ENCODE assay signal across 8 cellular contexts in the genomic region with DNA sequence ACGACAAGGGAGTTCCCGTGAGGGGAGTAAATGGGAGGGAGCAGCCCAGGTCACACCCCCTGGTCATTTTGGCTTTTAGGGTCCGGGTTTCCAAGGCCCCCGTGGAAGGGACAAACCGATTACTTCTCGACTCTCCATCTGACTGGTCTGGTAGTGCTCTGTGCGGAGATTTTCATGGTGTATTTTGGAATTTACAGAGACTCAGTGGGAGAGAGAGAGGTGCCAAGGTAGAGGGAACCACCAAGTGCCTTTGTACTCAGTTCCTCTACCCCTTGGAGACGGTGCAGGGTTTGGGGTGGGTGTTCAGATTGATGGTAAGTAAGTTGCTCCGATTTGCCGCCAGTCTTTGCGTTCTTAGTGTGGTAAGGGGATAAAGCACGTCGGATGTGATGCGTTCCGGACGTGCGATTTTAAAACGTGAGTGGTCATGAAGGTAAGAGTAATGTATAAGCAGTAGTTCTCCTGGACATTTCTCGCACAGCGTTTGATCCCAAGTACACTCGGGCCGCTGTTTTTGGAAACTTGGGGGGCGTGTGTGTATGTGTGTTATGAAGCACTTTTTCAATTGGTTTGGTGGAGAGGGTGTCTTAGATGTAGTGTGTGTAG. TPM values are rescaled to one million over a fixed set of nuclear protein-coding genes. Genes with fewer than 3 reads are reported as not detected.
DNase-seq lines count a peak whose midpoint lies in the region; ATAC-seq, FAIRE-seq and TF ChIP-seq lines count a peak whose summit lies in the region.

No MANE protein-coding gene starts in this region.

- H3K4me1 ChIP-seq in A673 (ENCODE audit: insufficient read depth, low read length, poor library complexity, severe bottlenecking) (peaks cover 32% of the 10 kb centered on the region), keratinocyte (ENCODE audit: control insufficient read depth, extremely low read depth, insufficient read depth, low read length) (peaks cover 31% of the 10 kb centered on the region)

- POLR2A ChIA-PET in A673 (lab: Charles Lee; ENCODE audit: low non-redundant PET): no interaction called here

- H3F3A ChIP-seq in SU-DHL-6 (ENCODE audit: insufficient read depth): no peaks in the 10 kb centered on the region

- ATAC-seq in GM18517 (IDR thresholded peaks at IDR 0.05; ENCODE audit: unreplicated experiment) (peak; percentile 1), HG03521 (IDR thresholded peaks at IDR 0.05; ENCODE audit: unreplicated experiment) (peak; percentile 18), HG02840 (IDR thresholded peaks at IDR 0.05; ENCODE audit: low FRiP score, unreplicated experiment) (no peak)

- H3K9ac ChIP-seq in SU-DHL-6 (ENCODE audit: low read length) (peak overlapping the region; percentile 77), keratinocyte (ENCODE audit: control insufficient read depth, extremely low read depth, insufficient read depth, low read length) (peak overlapping the region; percentile 94)

- no peaks in the 10 kb centered on the region for H3K9me3 Mint-ChIP-seq in brain

- intact Hi-C loops in A673 (cut with micrococcal nuclease; ENCODE audit: unreplicated experiment): loop anchor here (10.0 kb wide), 1 partner anchor 181 kb away; no protein-coding TSS in a partner anchor

- H3K4me3 ChIP-seq in A673 (ENCODE audit: low read depth, low read length, poor library complexity, severe bottlenecking) (peak overlapping the region; percentile 86), SU-DHL-6 (ENCODE audit: insufficient read depth, low read length, poor library complexity, severe bottlenecking) (peak overlapping the region; percentile 65), keratinocyte (ENCODE audit: control insufficient read depth in 2 of 3, extremely low read depth in 1 of 3, insufficient read depth in 2 of 3, low read depth in 1 of 3, low read length in 3 of 3) (peak overlapping the region; percentile 76 to 98 (median 88))

- FAIRE-seq in keratinocyte (lab: Jason Lieb, UNC): no peak

- peak overlapping the region; percentile 95 to 100 (median 96) for H3K27ac Mint-ChIP-seq in brain

- H3K9me2 ChIP-seq in SU-DHL-6 (replicated peaks; ENCODE audit: insufficient read depth, low read length): no peaks in the 10 kb centered on the region

- BruUV-seq in A673 (replicated peaks; lab: Mats Ljungman, UMichigan): no TSS peak

- H3K36me3 ChIP-seq in A673 (ENCODE audit: insufficient read depth, low read length, poor library complexity, severe bottlenecking): no peaks in the 10 kb centered on the region
- peaks cover 8% of the 10 kb centered on the region; the same call in 1 of the 2 replicates for H3K36me3 ChIP-seq in SU-DHL-6 (ENCODE audit: low read length)
- peaks cover 0 to 4% of the 10 kb centered on the region in 2 experiments for H3K36me3 ChIP-seq in keratinocyte (ENCODE audit: control insufficient read depth in 2 of 2, extremely low read depth in 1 of 2, insufficient read depth in 2 of 2, low read length in 2 of 2)

- dilution Hi-C loops in keratinocyte (cut with MboI; ENCODE audit: extremely low pct_ligation_motif_present, low sequenced_read_pairs): no loop called here

- H3K27me3 ChIP-seq in A673 (replicated peaks; ENCODE audit: insufficient read depth, low read depth, low read length, poor library complexity): no peaks in the 10 kb centered on the region
- H3K27me3 ChIP-seq in SU-DHL-6 (ENCODE audit: low read length): no peaks in the 10 kb centered on the region
- H3K27me3 ChIP-seq in keratinocyte (ENCODE audit: control insufficient read depth, extremely low read depth, insufficient read depth, low read length): no peaks in the 10 kb centered on the region

- H3K27ac ChIP-seq in A673 (ENCODE audit: low read depth, low read length, poor library complexity, severe bottlenecking) (peak overlapping the region; percentile 94), SU-DHL-6 (ENCODE audit: low read depth, low read length) (peak overlapping the region; percentile 70), keratinocyte (ENCODE audit: control insufficient read depth, insufficient read depth, low read length) (peak overlapping the region; percentile 92)

- peak overlapping the region; percentile 59 for H2AFZ ChIP-seq in SU-DHL-6 (ENCODE audit: low read depth, low read length, severe bottlenecking)
- peak overlapping the region; percentile 34 for H2AFZ ChIP-seq in keratinocyte (ENCODE audit: control insufficient read depth, low read length)

- H3K9me3 ChIP-seq in A673 (ENCODE audit: low read depth, low read length, poor library complexity, severe bottlenecking) (no peaks in the 10 kb centered on the region), SU-DHL-6 (ENCODE audit: insufficient read depth, low read length) (no peaks in the 10 kb centered on the region), keratinocyte (ENCODE audit: control insufficient read depth, low read depth, low read length) (no peaks in the 10 kb centered on the region)

- peaks cover 57% of the 10 kb centered on the region for H3K4me1 Mint-ChIP-seq in brain

- peak overlapping the region; percentile 92 to 99 (median 96) for H3K4me3 Mint-ChIP-seq in brain

- DNase-seq in A673 (ENCODE audit: low spot score) (peak; percentile 53), keratinocyte (ENCODE audit: low read depth, low spot score) (no peak)
- DNase-seq in stimulated activated CD4-positive, alpha-beta T cell treated with anti-CD3 and anti-CD28 coated beads, Interleukin-2, amount 100 ng/mL, for 48 hours: peak; percentile 10 to 23

- H4K20me1 ChIP-seq in SU-DHL-6 (ENCODE audit: low read depth, low read length): peaks cover 35% of the 10 kb centered on the region
- no peaks in the 10 kb centered on the region for H4K20me1 ChIP-seq in keratinocyte (ENCODE audit: control insufficient read depth, extremely low read depth, insufficient read depth, low read length)

- no peaks in the 10 kb centered on the region for H3K9me1 ChIP-seq in keratinocyte (ENCODE audit: control insufficient read depth, extremely low read depth, insufficient read depth, low read length)

- CTCF ChIA-PET in A673 (lab: Charles Lee): no interaction called here

- TF ChIP-seq CTCF in A673 (conservative IDR thresholded peaks at IDR 0.05; ENCODE audit: low read depth, low read length) (no peak), SU-DHL-6 (IDR thresholded peaks at IDR 0.05; ENCODE audit: insufficient read depth, low read length, poor library complexity, severe bottlenecking) (no peak), brain (conservative IDR thresholded peaks at IDR 0.05) (peak in 1 of 2 experiments; percentile 50), keratinocyte (optimal IDR thresholded peaks at IDR 0.05 in 1 of 3, IDR thresholded peaks at IDR 0.05 in 1 of 3, conservative IDR thresholded peaks at IDR 0.05 in 1 of 3; ENCODE audit: extremely low read depth in 1 of 3, insufficient read depth in 2 of 3, low read length in 3 of 3) (no peak)

- H3K4me2 ChIP-seq in SU-DHL-6 (ENCODE audit: low read depth, low read length, poor library complexity, severe bottlenecking) (peak overlapping the region; percentile 84), keratinocyte (ENCODE audit: control insufficient read depth, extremely low read depth, insufficient read depth, low read depth, low read length) (peak overlapping the region; percentile 98)

- H3K27me3 Mint-ChIP-seq in brain: peaks cover 32% of the 10 kb centered on the region

- no peaks in the 10 kb centered on the region for H3K36me3 Mint-ChIP-seq in brain

- peaks cover 53% of the 10 kb centered on the region for H3K79me2 ChIP-seq in SU-DHL-6 (ENCODE audit: insufficient read depth, low read length)
- peaks cover 53% of the 10 kb centered on the region for H3K79me2 ChIP-seq in keratinocyte (ENCODE audit: control insufficient read depth, insufficient read depth, low read length)

RNA-seq across cellular contexts. Expression of a gene that starts 0.7 kb away (rescaled TPM):
- total RNA-seq in A673 (2021): 32.9 and 35.1 TPM in 2 replicates
- polyA plus RNA-seq in brain (ENCODE audit: insufficient read depth, low read depth, low replicate concordance): 8.6 TPM
- 8.3 to 13.8 TPM (median 11.2 TPM) in 3 replicates for polyA plus RNA-seq in keratinocyte
- polyA plus RNA-seq in keratinocyte (2011; ENCODE audit: low read depth): 57.4 TPM
- 3.6 and 7.6 TPM in 2 replicates for polyA plus RNA-seq in keratinocyte (2011; cell fraction: cytosol; rRNA removed)
- 13.3 and 21.4 TPM in 2 replicates for polyA plus RNA-seq in keratinocyte (2011; cell fraction: nucleus; rRNA removed)
- 10.2 and 13.5 TPM in 2 replicates for polyA plus RNA-seq in keratinocyte (2012; ENCODE audit: low replicate concordance)
- 3.2 to 21.3 TPM (median 15.4 TPM) in 3 replicates for polyA minus RNA-seq in keratinocyte
- 8.8 TPM for polyA minus RNA-seq in keratinocyte (2011; cell fraction: cytosol; rRNA and poly(A)+ RNA removed)
- 24.3 and 38.9 TPM in 2 replicates for polyA minus RNA-seq in keratinocyte (2011; cell fraction: nucleus; rRNA and poly(A)+ RNA removed)
